ENCODE assay signal across 1 cellular context in genomic region chr1:24910751-24911650, GRCh38.
TF ChIP-seq lines count a peak whose summit lies in the region.

No MANE protein-coding gene starts in this region.

TF ChIP-seq in HepG2, 621 proteins besides CTCF, POLR2A, EP300 and RAD21 (continued from another document and continues in another):
- TF ChIP-seq POGK (CRISPR knock-in tag; conservative IDR thresholded peaks at IDR 0.05), result 0 out of 2 replicates have a peak, but pooled peaks have one; percentile 52
- TF ChIP-seq SRSF4 (IDR thresholded peaks at IDR 0.05; ENCODE audit: low read depth, low read length, poor library complexity, severe bottlenecking), result no peak
- 0 out of 2 replicates have a peak, but pooled peaks have one; percentile 26 for TF ChIP-seq PPARG (CRISPR knock-in tag; conservative IDR thresholded peaks at IDR 0.05)
- peak; percentile 82 for TF ChIP-seq MED1 (CRISPR knock-in tag; IDR thresholded peaks at IDR 0.05)
- TF ChIP-seq ZFP41 (CRISPR knock-in tag; IDR thresholded peaks at IDR 0.05; ENCODE audit: borderline replicate concordance), result no peak
- peak; percentile 82 for TF ChIP-seq SALL1 (CRISPR knock-in tag; IDR thresholded peaks at IDR 0.05)
- peak; percentile 38; the same call in 1 of the 2 replicates for TF ChIP-seq NFYB (CRISPR knock-in tag; IDR thresholded peaks at IDR 0.05)
- TF ChIP-seq CENPX (CRISPR knock-in tag; IDR thresholded peaks at IDR 0.05), result no peak
- peak; percentile 34; the same call in 1 of the 2 replicates for TF ChIP-seq BRD4 (CRISPR knock-in tag; IDR thresholded peaks at IDR 0.05)
- no peak for TF ChIP-seq ZNF546 (CRISPR knock-in tag; conservative IDR thresholded peaks at IDR 0.05)
- TF ChIP-seq ZBTB33 (CRISPR knock-in tag; IDR thresholded peaks at IDR 0.05), result 0 out of 2 replicates have a peak, but pooled peaks have one; percentile 5
- TF ChIP-seq KDM5B (CRISPR knock-in tag; IDR thresholded peaks at IDR 0.05; ENCODE audit: borderline replicate concordance), result no peak; the same call in 1 of the 2 replicates
- TF ChIP-seq ZFYVE20 (CRISPR knock-in tag; IDR thresholded peaks at IDR 0.05; ENCODE audit: borderline replicate concordance, low read depth), result no peak
- TF ChIP-seq ZNF691 (CRISPR knock-in tag; IDR thresholded peaks at IDR 0.05; ENCODE audit: borderline replicate concordance, low read depth), result no peak
- no peak for TF ChIP-seq ZBTB26 (CRISPR knock-in tag; IDR thresholded peaks at IDR 0.05; ENCODE audit: borderline replicate concordance)
- TF ChIP-seq TRIM22 (IDR thresholded peaks at IDR 0.05), result no peak
- no peak for TF ChIP-seq FOXO4 (CRISPR knock-in tag; conservative IDR thresholded peaks at IDR 0.05)
- no peak; the same call in 1 of the 2 replicates for TF ChIP-seq SMAD1 (CRISPR knock-in tag; IDR thresholded peaks at IDR 0.05; ENCODE audit: borderline replicate concordance, low read depth)
- no peak for TF ChIP-seq KLF11 (CRISPR knock-in tag; IDR thresholded peaks at IDR 0.05)
- no peak; the same call in 1 of the 2 replicates for TF ChIP-seq ARID4A (CRISPR knock-in tag; IDR thresholded peaks at IDR 0.05; ENCODE audit: borderline replicate concordance)
- TF ChIP-seq ZNF772 (CRISPR knock-in tag; IDR thresholded peaks at IDR 0.05), result peak; percentile 92
- TF ChIP-seq DMTF1 (CRISPR knock-in tag; IDR thresholded peaks at IDR 0.05), result no peak
- no peak; the same call in 1 of the 2 replicates for TF ChIP-seq ZNF563 (CRISPR knock-in tag; IDR thresholded peaks at IDR 0.05)
- no peak for TF ChIP-seq NR2F2 (IDR thresholded peaks at IDR 0.05; ENCODE audit: borderline replicate concordance, low read depth)
- peak; percentile 61 for TF ChIP-seq IRF2 (CRISPR knock-in tag; IDR thresholded peaks at IDR 0.05)
- TF ChIP-seq MYNN (CRISPR knock-in tag; IDR thresholded peaks at IDR 0.05; ENCODE audit: low read depth), result no peak
- TF ChIP-seq RELA (CRISPR knock-in tag; IDR thresholded peaks at IDR 0.05), result no peak
- no peak for TF ChIP-seq ZBTB20 (CRISPR knock-in tag; IDR thresholded peaks at IDR 0.05; ENCODE audit: borderline replicate concordance, low read depth)
- peak; percentile 22; the same call in 1 of the 2 replicates for TF ChIP-seq NR0B2 (CRISPR knock-in tag; IDR thresholded peaks at IDR 0.05)
- TF ChIP-seq ZNF414 (CRISPR knock-in tag; IDR thresholded peaks at IDR 0.05), result no peak
- peak; percentile 49; the same call in 1 of the 2 replicates for TF ChIP-seq PATZ1 (CRISPR knock-in tag; IDR thresholded peaks at IDR 0.05)
- TF ChIP-seq POLR2AphosphoS5 (IDR thresholded peaks at IDR 0.05; ENCODE audit: low read depth, low read length), result peak; percentile 68
- TF ChIP-seq CREB1 (IDR thresholded peaks at IDR 0.05), result peak; percentile 73
- TF ChIP-seq CREB1 (CRISPR knock-in tag; IDR thresholded peaks at IDR 0.05), result peak; percentile 61
- TF ChIP-seq ZNF597 (CRISPR knock-in tag; IDR thresholded peaks at IDR 0.05), result no peak
- no peak for TF ChIP-seq ZNF337 (CRISPR knock-in tag; IDR thresholded peaks at IDR 0.05; ENCODE audit: borderline replicate concordance, low read depth)
- 0 out of 2 replicates have a peak, but pooled peaks have one; percentile 41 for TF ChIP-seq ZNF580 (CRISPR knock-in tag; IDR thresholded peaks at IDR 0.05; ENCODE audit: borderline replicate concordance, low read depth)
- no peak for TF ChIP-seq GTF2F1 (IDR thresholded peaks at IDR 0.05; ENCODE audit: low read length)
